ENCODE assay signal across 19 cellular contexts in genomic region chr22:49482811-49483210, GRCh38.
"Had no signal": no experiment of that assay in that cellular context is flagged by ENCODE, and none has a peak within 500 bp of the region (broad histone marks: within the 10 kb centered on the region; RNA-seq: fewer than 3 reads in every experiment).

No MANE protein-coding gene starts in this region.

- H3K27me3 ChIP-seq: right lobe of liver, testis, thyroid gland, uterus had no signal

- ATAC-seq: naive thymus-derived CD8-positive, alpha-beta T cell; psoas muscle; right lobe of liver; stimulated activated naive B cell treated with anti-CD40 and anti-IgM and Interleukin-4, amounts not matched to agents 10 μg/mL and 1 μg/mL and 100 μg/mL, for 72 hours; stimulated activated naive CD8-positive, alpha-beta T cell treated with anti-CD3 and anti-CD28 coated beads, Interleukin-15, Interleukin-2, amounts not matched to agents 100 U/mL and 50 U/mL, for 24 hours had no signal

- H3K4me3 Mint-ChIP-seq: naive thymus-derived CD8-positive, alpha-beta T cell; stimulated activated naive B cell treated with anti-CD40 and anti-IgM and Interleukin-4, amounts not matched to agents 10 μg/mL and 1 μg/mL and 100 μg/mL, for 72 hours had no signal

- H3K4me3 ChIP-seq: lung, psoas muscle, right lobe of liver, stomach, transverse colon, uterus had no signal

- H3K4me1 ChIP-seq: parathyroid adenoma, psoas muscle, right lobe of liver, transverse colon, uterus had no signal

- H3K9me3 ChIP-seq: neutrophil, psoas muscle, right lobe of liver, stomach, testis, thyroid gland, transverse colon, uterus had no signal

- H3K9ac ChIP-seq: parathyroid adenoma had no signal

- DNase-seq: islet precursor cell; left ventricle myocardium inferior; naive thymus-derived CD8-positive, alpha-beta T cell; occipital lobe; psoas muscle; right lobe of liver; stimulated activated CD4-positive, alpha-beta T cell treated with anti-CD3 and anti-CD28 coated beads, Interleukin-1b, Interleukin-23, amount 100 ng/mL, for 48 hours; stimulated activated CD4-positive, alpha-beta T cell treated with anti-CD3 and anti-CD28 coated beads, Interleukin-4, amount 100 ng/mL, for 1 hour; stimulated activated naive B cell treated with anti-CD40 and anti-IgM and Interleukin-4, amounts not matched to agents 10 μg/mL and 1 μg/mL and 100 μg/mL, for 72 hours; stimulated activated naive CD8-positive, alpha-beta T cell treated with anti-CD3 and anti-CD28 coated beads, Interleukin-15, Interleukin-2, amounts not matched to agents 100 U/mL and 50 U/mL, for 24 hours; stomach; thyroid gland; transverse colon; uterus had no signal

- H3K79me2 ChIP-seq: hepatocyte, parathyroid adenoma had no signal

- H3K27ac ChIP-seq: hepatocyte, left ventricle myocardium inferior, neutrophil, parathyroid adenoma, psoas muscle, right lobe of liver, stomach, thyroid gland, transverse colon, uterus had no signal

- H3K36me3 ChIP-seq: left ventricle myocardium inferior, neutrophil, right lobe of liver, stomach, thyroid gland, transverse colon, uterus had no signal
